Comparison of ENCODE assay signal across 2 cellular contexts in genomic region chr2:10438688-10439087, GRCh38.
TF ChIP-seq lines count a peak whose summit lies in the region.

No MANE protein-coding gene starts in this region.

TF ChIP-seq in IMR-90, 13 proteins besides CTCF, POLR2A, EP300 and RAD21:
- TF ChIP-seq CHD1 (IDR thresholded peaks at IDR 0.05; ENCODE audit: low read depth, low read length): no peak
- TF ChIP-seq SMC3 (IDR thresholded peaks at IDR 0.05; ENCODE audit: low read depth, low read length): no peak
- no peak for TF ChIP-seq MAZ (IDR thresholded peaks at IDR 0.05; ENCODE audit: borderline replicate concordance, low read depth, low read length)
- TF ChIP-seq MXI1 (IDR thresholded peaks at IDR 0.05; ENCODE audit: borderline replicate concordance, low read depth, low read length): no peak
- TF ChIP-seq NFE2L2 (IDR thresholded peaks at IDR 0.05; ENCODE audit: low read depth, low read length): no peak
- no peak for TF ChIP-seq ELK1 (IDR thresholded peaks at IDR 0.05; ENCODE audit: borderline replicate concordance, low read depth, low read length)

TF ChIP-seq in K562, 482 proteins besides CTCF, POLR2A, EP300 and RAD21:
- TF ChIP-seq MIER1 (IDR thresholded peaks at IDR 0.05; ENCODE audit: low read depth) (no peak), ZNF282 (CRISPR knock-in tag; IDR thresholded peaks at IDR 0.05) (0 out of 2 replicates have a peak, but pooled peaks have one; percentile 10), CBFB (CRISPR knock-in tag; IDR thresholded peaks at IDR 0.05) (no peak), HNRNPK (IDR thresholded peaks at IDR 0.05; ENCODE audit: low read depth, low read length, poor library complexity, severe bottlenecking) (no peak), POLR2G (IDR thresholded peaks at IDR 0.05; ENCODE audit: low read depth, low read length) (peak; percentile 60; the same call in 1 of the 2 replicates), RBFOX2 (IDR thresholded peaks at IDR 0.05; ENCODE audit: low read depth, low read length) (peak; percentile 36; the same call in 1 of the 2 replicates), RBM22 (IDR thresholded peaks at IDR 0.05; ENCODE audit: low read depth, low read length, poor library complexity, severe bottlenecking) (peak; percentile 88)
- TF ChIP-seq, protein P1, sequence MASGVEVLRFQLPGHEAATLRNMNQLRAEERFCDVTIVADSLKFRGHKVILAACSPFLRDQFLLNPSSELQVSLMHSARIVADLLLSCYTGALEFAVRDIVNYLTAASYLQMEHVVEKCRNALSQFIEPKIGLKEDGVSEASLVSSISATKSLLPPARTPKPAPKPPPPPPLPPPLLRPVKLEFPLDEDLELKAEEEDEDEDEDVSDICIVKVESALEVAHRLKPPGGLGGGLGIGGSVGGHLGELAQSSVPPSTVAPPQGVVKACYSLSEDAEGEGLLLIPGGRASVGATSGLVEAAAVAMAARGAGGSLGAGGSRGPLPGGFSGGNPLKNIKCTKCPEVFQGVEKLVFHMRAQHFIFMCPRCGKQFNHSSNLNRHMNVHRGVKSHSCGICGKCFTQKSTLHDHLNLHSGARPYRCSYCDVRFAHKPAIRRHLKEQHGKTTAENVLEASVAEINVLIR (CRISPR knock-in tag; IDR thresholded peaks at IDR 0.05): no peak
- TF ChIP-seq, protein P2, sequence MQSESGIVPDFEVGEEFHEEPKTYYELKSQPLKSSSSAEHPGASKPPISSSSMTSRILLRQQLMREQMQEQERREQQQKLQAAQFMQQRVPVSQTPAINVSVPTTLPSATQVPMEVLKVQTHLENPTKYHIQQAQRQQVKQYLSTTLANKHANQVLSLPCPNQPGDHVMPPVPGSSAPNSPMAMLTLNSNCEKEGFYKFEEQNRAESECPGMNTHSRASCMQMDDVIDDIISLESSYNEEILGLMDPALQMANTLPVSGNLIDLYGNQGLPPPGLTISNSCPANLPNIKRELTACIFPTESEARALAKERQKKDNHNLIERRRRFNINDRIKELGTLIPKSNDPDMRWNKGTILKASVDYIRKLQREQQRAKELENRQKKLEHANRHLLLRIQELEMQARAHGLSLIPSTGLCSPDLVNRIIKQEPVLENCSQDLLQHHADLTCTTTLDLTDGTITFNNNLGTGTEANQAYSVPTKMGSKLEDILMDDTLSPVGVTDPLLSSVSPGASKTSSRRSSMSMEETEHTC (IDR thresholded peaks at IDR 0.05): no peak
TF ChIP-seq in K562: peak in this region for 4.
